ENCODE assay signal across 1 cellular context in genomic region chr4:145937021-145937861, GRCh38.
A peak's percentile ranks its signal among the peaks of the same experiment; 100 is the strongest.
TF ChIP-seq lines count a peak whose summit lies in the region.

No MANE protein-coding gene starts in this region.

TF ChIP-seq in H1, 55 proteins besides CTCF, POLR2A, EP300 and RAD21:
- peak; percentile 21 for TF ChIP-seq KDM4A (IDR thresholded peaks at IDR 0.05; ENCODE audit: low read depth, low read length, severe bottlenecking)
- no peak for TF ChIP-seq CHD1 (IDR thresholded peaks at IDR 0.05; ENCODE audit: low read depth, low read length)
- TF ChIP-seq POLR2AphosphoS5 (IDR thresholded peaks at IDR 0.05; ENCODE audit: low read depth, low read length), result peak; percentile 37
- TF ChIP-seq TAF1 (IDR thresholded peaks at IDR 0.05; ENCODE audit: low read depth, low read length), result peak; percentile 44
- 0 out of 4 replicates have a peak, but pooled peaks of 1 of the 2 experiments have one; percentile 48 for TF ChIP-seq SIN3A (conservative IDR thresholded peaks at IDR 0.05 in 1 of 2, IDR thresholded peaks at IDR 0.05 in 1 of 2; ENCODE audit: low read depth in 1 of 2, low read length in 2 of 2)
- peak; percentile 24; the same call in 1 of the 2 replicates for TF ChIP-seq MAX (IDR thresholded peaks at IDR 0.05)
- TF ChIP-seq CREB1 (IDR thresholded peaks at IDR 0.05), result no peak
